14 cellular contexts compared by ENCODE assay signal in the genomic region with DNA sequence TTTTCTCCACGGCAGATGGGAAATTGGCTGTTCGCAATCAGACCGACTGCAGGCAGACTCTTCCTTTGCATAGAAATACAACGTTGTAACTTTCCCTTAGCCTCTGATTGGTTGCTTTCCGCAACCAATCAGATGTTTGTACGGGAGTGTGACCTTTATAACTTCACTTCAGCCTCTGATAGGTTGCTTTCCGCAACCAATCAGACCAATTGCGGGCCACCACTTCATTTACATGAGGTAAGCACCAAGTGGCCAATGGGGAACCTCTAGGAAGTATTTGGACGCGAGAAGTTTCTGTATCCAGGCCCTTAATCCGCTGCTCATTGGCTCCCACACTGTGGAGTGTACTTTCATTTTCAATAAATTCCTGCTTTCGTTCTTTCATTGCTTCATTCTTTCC. TPM values are rescaled to one million over a fixed set of nuclear protein-coding genes. Genes with fewer than 3 reads are reported as not detected.
A peak's percentile ranks its signal among the peaks of the same experiment; 100 is the strongest.
DNase-seq lines count a peak whose midpoint lies in the region; ATAC-seq and TF ChIP-seq lines count a peak whose summit lies in the region.
"Had no signal": no experiment of that assay in that cellular context is flagged by ENCODE, and none has a peak within 500 bp of the region (broad histone marks: within the 10 kb centered on the region; RNA-seq: fewer than 3 reads in every experiment).

No MANE protein-coding gene starts in this region.

- in situ Hi-C loops in brain microvascular endothelial cell (cut with HindIII; ENCODE audit: low pct_ligation_motif_present, low sequenced_read_pairs): no loop called here

- H3K4me1 ChIP-seq in left ventricle myocardium inferior (peaks cover 64% of the 10 kb centered on the region), esophagus muscularis mucosa (peaks cover 22 to 44% (median 43%) of the 10 kb centered on the region in 4 donors), stomach smooth muscle (ENCODE audit: control insufficient read depth, insufficient read depth, low read length) (no peaks in the 10 kb centered on the region), upper lobe of left lung (peaks cover 0 to 5% (median 0%) of the 10 kb centered on the region in 4 donors), tibial nerve (peaks cover 0 to 20% (median 0%) of the 10 kb centered on the region in 4 donors)

- intact Hi-C loops in left ventricle myocardium inferior (cut with micrococcal nuclease) (no loop called here), Right ventricle myocardium superior (cut with DNase I) (no loop called here), esophagus muscularis mucosa (cut with DNase I) (no loop called here)

- H3K27me3 ChIP-seq in left ventricle myocardium inferior (ENCODE audit: low read depth) (no peaks in the 10 kb centered on the region), esophagus muscularis mucosa (no peaks in the 10 kb centered on the region), stomach smooth muscle (ENCODE audit: control insufficient read depth in 1 of 2, insufficient read depth in 2 of 2, low read length in 2 of 2) (no peaks in the 10 kb centered on the region), upper lobe of left lung (no peaks in the 10 kb centered on the region), tibial nerve (no peaks in the 10 kb centered on the region), brain microvascular endothelial cell (replicated peaks) (no peaks in the 10 kb centered on the region)

- TF ChIP-seq POLR2A in esophagus muscularis mucosa (IDR thresholded peaks at IDR 0.05; ENCODE audit: low read depth): no peak
- TF ChIP-seq POLR2A in upper lobe of left lung (IDR thresholded peaks at IDR 0.05): no peak
- TF ChIP-seq POLR2A in tibial nerve (IDR thresholded peaks at IDR 0.05): no peak

- 86% methylated on average over 12 of the region's 12 CpGs for WGBS in esophagus muscularis mucosa
- 89 to 92% methylated on average over 12 of the region's 12 CpGs for whole genome bisulfite sequencing in upper lobe of left lung, 2 donors
- WGBS in tibial nerve, 2 donors: 89 to 91% methylated on average over 12 of the region's 12 CpGs

- no peak for TF ChIP-seq CTCF in left ventricle myocardium inferior (IDR thresholded peaks at IDR 0.05; ENCODE audit: borderline replicate concordance)
- TF ChIP-seq CTCF in esophagus muscularis mucosa (IDR thresholded peaks at IDR 0.05): no peak
- TF ChIP-seq CTCF in upper lobe of left lung (IDR thresholded peaks at IDR 0.05): no peak
- TF ChIP-seq CTCF in tibial nerve (IDR thresholded peaks at IDR 0.05): no peak
- TF ChIP-seq CTCF in brain microvascular endothelial cell (IDR thresholded peaks at IDR 0.05; ENCODE audit: low read depth, low read length, missing control alignments): no peak

- H3K27ac ChIP-seq in left ventricle myocardium inferior (replicated peaks) (peak overlapping the region; percentile 81), esophagus muscularis mucosa (replicated peaks in 1 of 4) (peak overlapping the region in 3 of 4 donors; percentile 26 to 81 (median 81)), stomach smooth muscle (ENCODE audit: low read length) (peak overlapping the region; percentile 12), upper lobe of left lung (no peak overlapping the region), tibial nerve (no peak overlapping the region), brain microvascular endothelial cell (no peak overlapping the region)

- H3K9me3 ChIP-seq in left ventricle myocardium inferior (replicated peaks) (no peaks in the 10 kb centered on the region), esophagus muscularis mucosa (no peaks in the 10 kb centered on the region), stomach smooth muscle (ENCODE audit: control insufficient read depth in 2 of 2, low read length in 2 of 2) (no peaks in the 10 kb centered on the region), upper lobe of left lung (no peaks in the 10 kb centered on the region), tibial nerve (no peaks in the 10 kb centered on the region)

- TF ChIP-seq EP300 in esophagus muscularis mucosa (IDR thresholded peaks at IDR 0.05) (no peak), upper lobe of left lung (IDR thresholded peaks at IDR 0.05) (no peak), tibial nerve (IDR thresholded peaks at IDR 0.05) (no peak)

- H3K9ac ChIP-seq in stomach smooth muscle (ENCODE audit: low read length in 2 of 2): no peak overlapping the region

- no peak for DNase-seq in left ventricle myocardium inferior
- no peak for DNase-seq in Right ventricle myocardium superior
- DNase-seq in esophagus muscularis mucosa (ENCODE audit: extremely low spot score): no peak
- no peak for DNase-seq in upper lobe of left lung
- DNase-seq in tibial nerve (ENCODE audit: low spot score in 2 of 2): no peak
- no peak for DNase-seq in brain microvascular endothelial cell
- DNase-seq: CD8-positive, alpha-beta T cell; COR-L47; DMS153; DMS79 treated with DMSO at 0.1 percent for 48 hours; EL; H7 had no signal

- H3K36me3 ChIP-seq in left ventricle myocardium inferior (peaks cover 25% of the 10 kb centered on the region), esophagus muscularis mucosa (peaks cover 0 to 7% (median 4%) of the 10 kb centered on the region in 4 donors), stomach smooth muscle (ENCODE audit: control insufficient read depth in 2 of 2, insufficient read depth in 2 of 2, low read length in 2 of 2) (peaks cover 0 to 7% of the 10 kb centered on the region in 2 donors), upper lobe of left lung (peaks cover 0 to 8% (median 0%) of the 10 kb centered on the region in 4 donors), tibial nerve (peaks cover 0 to 18% (median 0%) of the 10 kb centered on the region in 3 donors), brain microvascular endothelial cell (replicated peaks) (no peaks in the 10 kb centered on the region)

- H3K4me3 ChIP-seq in left ventricle myocardium inferior (no peak overlapping the region), esophagus muscularis mucosa (no peak overlapping the region), stomach smooth muscle (ENCODE audit: low read length in 2 of 2) (no peak overlapping the region), upper lobe of left lung (no peak overlapping the region), tibial nerve (no peak overlapping the region), brain microvascular endothelial cell (ENCODE audit: low read depth, low read length) (no peak overlapping the region)
- H3K4me3 ChIP-seq: GM23338 had no signal

- ATAC-seq in Right ventricle myocardium superior (ENCODE audit: poor library complexity) (no peak), upper lobe of left lung (ENCODE audit: low FRiP score in 2 of 2) (no peak)
- ATAC-seq: CD8-positive, alpha-beta T cell; GM23338 had no signal

RNA-seq across cellular contexts. Expression of gene SLC25A12, which starts 19.1 kb away (rescaled TPM):
- total RNA-seq in left ventricle myocardium inferior (110 TPM), Right ventricle myocardium superior (107 TPM), esophagus muscularis mucosa (10 to 100 TPM; 52.2 to 68.9 (median 63.6) TPM), upper lobe of left lung (10 to 100 TPM in 3 of 6 donors, 1 to 10 TPM in 3; 6.2 to 27.2 (median 11.3) TPM), tibial nerve (10 to 100 TPM; 15.9 to 20.5 (median 18.6) TPM)

RNA-seq across cellular contexts. Expression of gene HAT1, which starts 47.3 kb away (rescaled TPM):
- total RNA-seq in left ventricle myocardium inferior (31.0 TPM), Right ventricle myocardium superior (31.1 TPM), esophagus muscularis mucosa (10 to 100 TPM; 21.8 to 39.4 (median 24.6) TPM), upper lobe of left lung (10 to 100 TPM; 10.3 to 42.6 (median 25.7) TPM), tibial nerve (10 to 100 TPM; 18.8 to 32.7 (median 25.3) TPM)

Comparison
In these comparisons a context has a peak if more than half of its experiments do, and no peak if none do; other contexts are left out.
1. H3K27ac ChIP-seq: peak in left ventricle myocardium inferior (single experiment), esophagus muscularis mucosa (3 of 4) and stomach smooth muscle (single experiment); none in upper lobe of left lung (0 of 4), tibial nerve (0 of 4) and brain microvascular endothelial cell (single experiment).